Comparison of ENCODE assay signal across 8 cellular contexts in the genomic region with DNA sequence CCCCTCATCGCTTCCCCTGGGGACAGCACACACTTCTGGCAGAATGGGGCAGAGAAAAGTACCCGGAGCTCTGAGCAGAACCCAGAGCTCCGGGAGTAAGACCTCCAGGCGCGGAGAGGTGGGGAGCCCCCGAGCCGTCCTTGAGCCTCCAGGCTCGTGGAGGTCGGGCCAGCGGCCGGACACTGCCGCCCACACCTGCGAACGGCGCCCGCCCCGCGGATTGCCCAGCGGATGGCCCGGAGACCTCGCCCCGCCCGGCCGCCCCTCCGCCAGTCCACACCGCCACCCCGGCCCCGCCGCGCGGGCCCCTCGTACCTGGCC. TPM values are rescaled to one million over a fixed set of nuclear protein-coding genes. Genes with fewer than 3 reads are reported as not detected.
DNase-seq lines count a peak whose midpoint lies in the region; ATAC-seq and TF ChIP-seq lines count a peak whose summit lies in the region.

No MANE protein-coding gene starts in this region.

- no peak overlapping the region for H3K9ac ChIP-seq in parathyroid adenoma

- H3K4me3 ChIP-seq in Peyer's patch (peak overlapping the region; percentile 89 to 93 (median 91)), epithelial cell of proximal tubule (ENCODE audit: low read depth, low read length) (peak overlapping the region; percentile 95), parathyroid adenoma (ENCODE audit: low read depth, low read length) (peak overlapping the region; percentile 71)

- peak overlapping the region; percentile 72 for H2AFZ ChIP-seq in parathyroid adenoma

- H3K4me2 ChIP-seq in parathyroid adenoma (ENCODE audit: low read length), result peak overlapping the region; percentile 70

- H3K4me1 ChIP-seq in Peyer's patch (peaks cover 0 to 19% (median 0%) of the 10 kb centered on the region in 4 donors), parathyroid adenoma (peaks cover 4% of the 10 kb centered on the region)

- H3K9me3 ChIP-seq in Peyer's patch, result no peaks in the 10 kb centered on the region
- H3K9me3 ChIP-seq in parathyroid adenoma (ENCODE audit: control insufficient read depth, low read length), result no peaks in the 10 kb centered on the region

- H3K27ac ChIP-seq in Peyer's patch, result peak overlapping the region; percentile 75 to 94 (median 86)
- peak overlapping the region; percentile 59 for H3K27ac ChIP-seq in parathyroid adenoma

- H3K36me3 ChIP-seq in Peyer's patch, result no peaks in the 10 kb centered on the region
- H3K36me3 ChIP-seq in parathyroid adenoma (ENCODE audit: control insufficient read depth, insufficient read depth, low read length), result no peaks in the 10 kb centered on the region

- DNase-seq in AG08396 (ENCODE audit: low spot score) (peak; percentile 29), Peyer's patch (peak in 1 of 3 donors; percentile 51), epithelial cell of proximal tubule (ENCODE audit: low read depth) (no peak), retina (no peak), mesenteric fat pad (ENCODE audit: low spot score) (no peak)

- H3K79me2 ChIP-seq in parathyroid adenoma, result peaks cover 12% of the 10 kb centered on the region

- TF ChIP-seq POLR2A in Peyer's patch (IDR thresholded peaks at IDR 0.05), result no peak

- ATAC-seq in GM21447 (IDR thresholded peaks at IDR 0.05; ENCODE audit: unreplicated experiment) (peak; percentile 13), HG02678 (IDR thresholded peaks at IDR 0.05; ENCODE audit: unreplicated experiment) (no peak)

- TF ChIP-seq CTCF in Peyer's patch (IDR thresholded peaks at IDR 0.05) (no peak), epithelial cell of proximal tubule (conservative IDR thresholded peaks at IDR 0.05; ENCODE audit: low read depth, low read length) (no peak), parathyroid adenoma (IDR thresholded peaks at IDR 0.05) (no peak)

- H3K27me3 ChIP-seq in Peyer's patch (no peaks in the 10 kb centered on the region), parathyroid adenoma (ENCODE audit: control insufficient read depth, insufficient read depth, low read length) (no peaks in the 10 kb centered on the region)

RNA-seq across cellular contexts. Expression of gene SPTLC2, which starts 0.3 kb away (rescaled TPM):
- total RNA-seq in Peyer's patch (10 to 100 TPM; 21.6 to 35.5 (median 29.8) TPM), epithelial cell of proximal tubule (34.9 and 42.8 TPM in 2 replicates), mesenteric fat pad (75.2 TPM)
